In the genomic region with DNA sequence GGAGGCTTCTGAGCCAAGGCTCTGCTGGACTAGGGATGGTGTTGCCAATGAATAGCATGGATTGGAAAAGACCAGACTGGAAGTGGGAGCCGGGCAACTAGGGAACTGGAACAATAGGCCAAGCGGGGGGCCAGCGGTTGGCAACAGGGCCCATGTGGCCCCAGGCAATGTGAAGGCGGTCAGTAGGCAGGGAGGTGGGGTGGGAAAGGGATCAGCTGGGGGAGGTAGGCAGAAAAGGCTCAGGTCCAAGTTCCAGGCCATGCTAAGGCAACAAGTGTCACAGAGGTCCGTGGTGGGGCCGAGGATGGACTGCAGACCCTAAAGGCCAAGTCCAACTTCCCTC, we compare ENCODE assay signal across 10 cellular contexts. TPM values are rescaled to one million over a fixed set of nuclear protein-coding genes. Genes with fewer than 3 reads are reported as not detected.
DNase-seq lines count a peak whose midpoint lies in the region; ATAC-seq, FAIRE-seq and TF ChIP-seq lines count a peak whose summit lies in the region.
"Had no signal": no experiment of that assay in that cellular context is flagged by ENCODE, and none has a peak within 500 bp of the region (broad histone marks: within the 10 kb centered on the region; RNA-seq: fewer than 3 reads in every experiment).

No MANE protein-coding gene starts in this region.

- peaks cover 26% of the 10 kb centered on the region for H3K4me1 ChIP-seq in cardiac muscle cell (ENCODE audit: low read depth)
- H3K4me1 ChIP-seq in muscle layer of colon (ENCODE audit: insufficient read depth, low read length) = peaks cover 92% of the 10 kb centered on the region
- no peaks in the 10 kb centered on the region for H3K4me1 ChIP-seq in urinary bladder (ENCODE audit: insufficient read depth)

- no peaks in the 10 kb centered on the region for H3K36me3 ChIP-seq in cardiac muscle cell
- peaks cover 5% of the 10 kb centered on the region for H3K36me3 ChIP-seq in muscle layer of colon (ENCODE audit: insufficient read depth, low read length)
- no peaks in the 10 kb centered on the region for H3K36me3 ChIP-seq in urinary bladder (ENCODE audit: insufficient read depth)

- FAIRE-seq in GM19239 (lab: Jason Lieb, UNC) = no peak
- FAIRE-seq: colon had no signal

- no peaks in the 10 kb centered on the region for H3K9me3 Mint-ChIP-seq in dendritic cell treated with granulocyte-macrophage colony-stimulating factor and Interleukin-4, amounts not matched to agents 40 ng/mL and 50 ng/mL, for 4 days
- H3K9me3 Mint-ChIP-seq: natural killer cell treated with Interleukin-12 subunit alpha and Interleukin-12 subunit beta and Interleukin-15 and Interleukin-18, amount 100 ng/mL, for 72 hours had no signal

- H3K27ac ChIP-seq in cardiac muscle cell (peak overlapping the region; percentile 83), muscle layer of colon (ENCODE audit: low read depth, low read length) (peak overlapping the region; percentile 97), urinary bladder (ENCODE audit: low read depth) (peak overlapping the region; percentile 76)

- WGBS in urinary bladder = 42% methylated on average over 6 of the region's 6 CpGs

- H3K27me3 Mint-ChIP-seq in dendritic cell treated with granulocyte-macrophage colony-stimulating factor and Interleukin-4, amounts not matched to agents 40 ng/mL and 50 ng/mL, for 4 days = peaks cover 5% of the 10 kb centered on the region
- H3K27me3 Mint-ChIP-seq: natural killer cell treated with Interleukin-12 subunit alpha and Interleukin-12 subunit beta and Interleukin-15 and Interleukin-18, amount 100 ng/mL, for 72 hours had no signal

- DNase-seq in cardiac muscle cell (ENCODE audit: low read depth in 1 of 2, low spot score in 1 of 2) (peak in 1 of 2 donors; percentile 36), Right ventricle myocardium superior (no peak), GM19239 (ENCODE audit: insufficient read length, low spot score) (no peak), NCI-H748 treated with DMSO at 0.1 percent for 48 hours (lab: John Stamatoyannopoulos, UW) (no peak)

- peak overlapping the region; percentile 87 for H3K27ac Mint-ChIP-seq in dendritic cell treated with granulocyte-macrophage colony-stimulating factor and Interleukin-4, amounts not matched to agents 40 ng/mL and 50 ng/mL, for 4 days
- H3K27ac Mint-ChIP-seq: natural killer cell treated with Interleukin-12 subunit alpha and Interleukin-12 subunit beta and Interleukin-15 and Interleukin-18, amount 100 ng/mL, for 72 hours had no signal

- H3K9me3 ChIP-seq in cardiac muscle cell (ENCODE audit: low read depth) (no peaks in the 10 kb centered on the region), muscle layer of colon (ENCODE audit: low read length) (no peaks in the 10 kb centered on the region)

- H3K4me3 ChIP-seq in cardiac muscle cell (no peak overlapping the region), muscle layer of colon (ENCODE audit: low read depth in 1 of 2, low read length in 2 of 2) (peak overlapping the region; percentile 17 to 51), urinary bladder (ENCODE audit: low read depth, low read length) (no peak overlapping the region)

- peaks cover 40% of the 10 kb centered on the region for H3K4me1 Mint-ChIP-seq in dendritic cell treated with granulocyte-macrophage colony-stimulating factor and Interleukin-4, amounts not matched to agents 40 ng/mL and 50 ng/mL, for 4 days (ENCODE audit: low read depth)

- intact Hi-C loops in Right ventricle myocardium superior (cut with DNase I) = no loop called here
- intact Hi-C loops in dendritic cell treated with granulocyte-macrophage colony-stimulating factor and Interleukin-4, amounts not matched to agents 40 ng/mL and 50 ng/mL, for 4 days (cut with micrococcal nuclease) = loop anchor here (2.0 kb wide), 1 partner anchor 17 kb away; no protein-coding TSS in a partner anchor

- ATAC-seq in Right ventricle myocardium superior (ENCODE audit: poor library complexity) (no peak), GM21360 (IDR thresholded peaks at IDR 0.05; ENCODE audit: unreplicated experiment) (no peak)

- no peak for TF ChIP-seq CTCF in cardiac muscle cell (IDR thresholded peaks at IDR 0.05; ENCODE audit: low read depth, low read length)

- H3K36me3 Mint-ChIP-seq in dendritic cell treated with granulocyte-macrophage colony-stimulating factor and Interleukin-4, amounts not matched to agents 40 ng/mL and 50 ng/mL, for 4 days (ENCODE audit: low read depth) = peaks cover 37% of the 10 kb centered on the region
- H3K36me3 Mint-ChIP-seq: natural killer cell treated with Interleukin-12 subunit alpha and Interleukin-12 subunit beta and Interleukin-15 and Interleukin-18, amount 100 ng/mL, for 72 hours had no signal

- H3K9ac ChIP-seq in muscle layer of colon (ENCODE audit: low read length) = peak overlapping the region; percentile 36

- H3K4me3 Mint-ChIP-seq in dendritic cell treated with granulocyte-macrophage colony-stimulating factor and Interleukin-4, amounts not matched to agents 40 ng/mL and 50 ng/mL, for 4 days = peak overlapping the region; percentile 61
- H3K4me3 Mint-ChIP-seq: natural killer cell treated with Interleukin-12 subunit alpha and Interleukin-12 subunit beta and Interleukin-15 and Interleukin-18, amount 100 ng/mL, for 72 hours had no signal

- H3K27me3 ChIP-seq in cardiac muscle cell (no peaks in the 10 kb centered on the region), muscle layer of colon (ENCODE audit: control insufficient read depth in 1 of 2, insufficient read depth in 2 of 2, low read length in 2 of 2) (no peaks in the 10 kb centered on the region)

RNA-seq across cellular contexts. Expression of a gene that starts 14.9 kb away (rescaled TPM):
- total RNA-seq in cardiac muscle cell (5.5 and 8.2 TPM in 2 replicates), Right ventricle myocardium superior (22.6 TPM), urinary bladder (37.8 TPM)
- polyA plus RNA-seq in cardiac muscle cell (11.0 and 13.7 TPM in 2 replicates), urinary bladder (67.9 TPM)

RNA-seq across cellular contexts. Expression of a gene that starts 42.0 kb away (rescaled TPM):
- total RNA-seq in cardiac muscle cell = 16.2 and 30.5 TPM in 2 replicates
- 19.1 and 20.8 TPM in 2 replicates for polyA plus RNA-seq in cardiac muscle cell
- total RNA-seq in Right ventricle myocardium superior = 15.1 TPM
- 7.8 TPM for total RNA-seq in urinary bladder
- polyA plus RNA-seq in urinary bladder = 9.1 TPM

Comparison
In these comparisons a context has a peak if more than half of its experiments do, and no peak if none do; other contexts are left out.
1. H3K4me3 ChIP-seq: peak in muscle layer of colon (2 of 2); none in cardiac muscle cell (single experiment) and urinary bladder (single experiment).
2. Peak in every context shown above with its lines, with median percentiles within 50 percentile points of each other: H3K27ac ChIP-seq.